19 cellular contexts compared by ENCODE assay signal in genomic region chr2:54771166-54771565, GRCh38. TPM values are rescaled to one million over a fixed set of nuclear protein-coding genes. Genes with fewer than 3 reads are reported as not detected.
DNase-seq lines count a peak whose midpoint lies in the region; ATAC-seq, FAIRE-seq and TF ChIP-seq lines count a peak whose summit lies in the region.
"Had no signal": no experiment of that assay in that cellular context is flagged by ENCODE, and none has a peak within 500 bp of the region (broad histone marks: within the 10 kb centered on the region; RNA-seq: fewer than 3 reads in every experiment).

No MANE protein-coding gene starts in this region.

- no peaks in the 10 kb centered on the region for H3K9me3 ChIP-seq in osteoblast (ENCODE audit: low read depth, low read length)

- H3K4me1 ChIP-seq in osteoblast (ENCODE audit: insufficient read depth, low read length) = peaks cover 24% of the 10 kb centered on the region
- H3K4me1 ChIP-seq: BLaER1 had no signal

- ATAC-seq in HG03097 (IDR thresholded peaks at IDR 0.05; ENCODE audit: low FRiP score, unreplicated experiment) (no peak), GM21528 (IDR thresholded peaks at IDR 0.05; ENCODE audit: low FRiP score, unreplicated experiment) (no peak), HG02588 (IDR thresholded peaks at IDR 0.05; ENCODE audit: unreplicated experiment) (no peak)
- ATAC-seq: naive thymus-derived CD8-positive, alpha-beta T cell had no signal

- H2AFZ ChIP-seq in osteoblast (ENCODE audit: low read length) = peak overlapping the region; percentile 8

- H3K4me2 ChIP-seq in osteoblast (ENCODE audit: insufficient read depth, low read length) = peak overlapping the region; percentile 68
- H3K4me2 ChIP-seq: BLaER1 had no signal

- H3K36me3 ChIP-seq in osteoblast (ENCODE audit: insufficient read depth, low read length) = no peaks in the 10 kb centered on the region
- H3K36me3 ChIP-seq: BLaER1 had no signal

- H4K20me1 ChIP-seq in osteoblast (ENCODE audit: insufficient read depth, low read length) = no peaks in the 10 kb centered on the region
- H4K20me1 ChIP-seq: BLaER1 had no signal

- H3K27ac ChIP-seq in osteoblast (ENCODE audit: low read depth, low read length) = no peak overlapping the region
- H3K27ac ChIP-seq: BLaER1 had no signal

- TF ChIP-seq CTCF in choroid plexus epithelial cell (conservative IDR thresholded peaks at IDR 0.05; ENCODE audit: low read depth, low read length) (no peak), osteoblast (IDR thresholded peaks at IDR 0.05; ENCODE audit: extremely low read depth, low read depth, low read length) (no peak)

- H3K27me3 ChIP-seq in osteoblast (ENCODE audit: insufficient read depth, low read length) = no peaks in the 10 kb centered on the region
- H3K27me3 ChIP-seq: BLaER1 had no signal

- no peak overlapping the region for H3K4me3 ChIP-seq in choroid plexus epithelial cell (ENCODE audit: low read depth, low read length)
- H3K4me3 ChIP-seq in osteoblast (ENCODE audit: insufficient read depth, low read length) = no peak overlapping the region
- H3K4me3 ChIP-seq: BLaER1 had no signal

- peak; percentile 30 for DNase-seq in GM03348 (ENCODE audit: low spot score)
- DNase-seq in RCC 7860 (ENCODE audit: low spot score) = peak; percentile 77
- DNase-seq in choroid plexus epithelial cell (ENCODE audit: low read depth) = peak; percentile 26
- DNase-seq in osteoblast (ENCODE audit: insufficient read length, low spot score, missing footprints) = no peak
- DNase-seq in stimulated activated CD4-positive, alpha-beta T cell treated with anti-CD3 and anti-CD28 coated beads, Interleukin-1b, Interleukin-23, amount 100 ng/mL, for 48 hours = no peak
- DNase-seq: activated CD8-positive, alpha-beta memory T cell treated with anti-CD3 and anti-CD28 coated beads for 24 hours; activated effector memory CD4-positive, alpha-beta T cell treated with Interleukin-2 at 50 U/mL for 16 hours; anterior cingulate cortex; H7; MV-4-11; naive thymus-derived CD8-positive, alpha-beta T cell; NCI-H2081 treated with DMSO at 0.1 percent for 48 hours; NCI-H524 treated with DMSO at 0.1 percent for 48 hours; OCI-M1; stimulated activated CD4-positive, alpha-beta T cell treated with anti-CD3 and anti-CD28 coated beads, Interleukin-15, amount 100 ng/mL, for 24 hours had no signal

- FAIRE-seq in RCC 7860 (lab: Jason Lieb, UNC) = peak; percentile 76

- no peaks in the 10 kb centered on the region for H3K79me2 ChIP-seq in osteoblast (ENCODE audit: insufficient read depth, low read length)

RNA-seq across cellular contexts. Expression of gene EML6, which starts 47.7 kb away (rescaled TPM):
- 0.29 and 1.1 TPM in 2 replicates for total RNA-seq in osteoblast

Comparison
In these comparisons a context has a peak if more than half of its experiments do, and no peak if none do; other contexts are left out.
1. DNase-seq: peak in GM03348 (single experiment), RCC 7860 (single experiment) and choroid plexus epithelial cell (single experiment); none in osteoblast (single experiment) and stimulated activated CD4-positive, alpha-beta T cell treated with anti-CD3 and anti-CD28 coated beads, Interleukin-1b, Interleukin-23, amount 100 ng/mL, for 48 hours (single experiment).